In genomic region chr14:72893636-72894322, GRCh38 we compare ENCODE assay signal across 8 cellular contexts. TPM values are rescaled to one million over a fixed set of nuclear protein-coding genes. Genes with fewer than 3 reads are reported as not detected.
DNase-seq lines count a peak whose midpoint lies in the region; ATAC-seq and TF ChIP-seq lines count a peak whose summit lies in the region.

Gene DPF3, minus strand, starts transcription at chr14:72894101. Its CDS starts 13 bp downstream, at chr14:72894088.

- H3F3A ChIP-seq in PC-3 (ENCODE audit: low read length, unreplicated experiment) = no peaks in the 10 kb centered on the region

- no peak for TF ChIP-seq CTCF in PC-3 (conservative IDR thresholded peaks at IDR 0.05; ENCODE audit: low read depth, low read length)
- TF ChIP-seq CTCF in esophagus muscularis mucosa (IDR thresholded peaks at IDR 0.05) = no peak

- H3K4me1 Mint-ChIP-seq in activated T-cell treated with anti-CD3 and anti-CD28 coated beads, Interleukin-2, amount 50 U/mL, for 4 hours (ENCODE audit: low read depth) = peaks cover 23% of the 10 kb centered on the region

- no peaks in the 10 kb centered on the region for H3K9me3 ChIP-seq in PC-3 (ENCODE audit: low read length)
- H3K9me3 ChIP-seq in esophagus muscularis mucosa = no peaks in the 10 kb centered on the region
- H3K9me3 ChIP-seq in muscle layer of colon (ENCODE audit: low read length) = no peaks in the 10 kb centered on the region

- H3K4me3 Mint-ChIP-seq in activated T-cell treated with anti-CD3 and anti-CD28 coated beads, Interleukin-2, amount 50 U/mL, for 4 hours = peak within 1 kb of the TSS; percentile 94

- DNase-seq in DMS 273 treated with DMSO at 0.1 percent for 48 hours (lab: John Stamatoyannopoulos, UW) (peak; percentile 96), KBM-7 (peak; percentile 97), PC-3 (peak; percentile 99), esophagus muscularis mucosa (ENCODE audit: extremely low spot score) (peak; percentile 99)
- DNase-seq in activated T-cell treated with anti-CD3 and anti-CD28 coated beads, Interleukin-2, amount 50 U/mL, for 4 hours = peak; percentile 91
- DNase-seq in stimulated activated CD8-positive, alpha-beta memory T cell treated with anti-CD3 and anti-CD28 coated beads, Interleukin-4, amount 100 ng/mL, for 48 hours = peak; percentile 95

- H3K9me3 Mint-ChIP-seq in activated T-cell treated with anti-CD3 and anti-CD28 coated beads, Interleukin-2, amount 50 U/mL, for 4 hours = no peaks in the 10 kb centered on the region

- H3K4me3 ChIP-seq in PC-3 (ENCODE audit: low read length) (peak within 1 kb of the TSS; percentile 82), esophagus muscularis mucosa (peak within 1 kb of the TSS; percentile 77 to 85 (median 83)), muscle layer of colon (ENCODE audit: low read depth in 1 of 2, low read length in 2 of 2) (peak within 1 kb of the TSS; percentile 64 to 71)

- H3K27me3 ChIP-seq in PC-3 (ENCODE audit: low read length) = no peaks in the 10 kb centered on the region
- H3K27me3 ChIP-seq in esophagus muscularis mucosa = peaks cover 0 to 47% (median 6%) of the 10 kb centered on the region in 4 donors
- peaks cover 18 to 23% of the 10 kb centered on the region in 2 donors for H3K27me3 ChIP-seq in muscle layer of colon (ENCODE audit: control insufficient read depth in 1 of 2, insufficient read depth in 2 of 2, low read length in 2 of 2)

- H3K36me3 ChIP-seq in PC-3 (ENCODE audit: low read depth, low read length) = no peaks in the 10 kb centered on the region
- H3K36me3 ChIP-seq in esophagus muscularis mucosa = no peaks in the 10 kb centered on the region
- no peaks in the 10 kb centered on the region for H3K36me3 ChIP-seq in muscle layer of colon (ENCODE audit: insufficient read depth, low read length)

- no TSS peak for BruUV-seq in PC-3 (replicated peaks; lab: Mats Ljungman, UMichigan)

- H3K36me3 Mint-ChIP-seq in activated T-cell treated with anti-CD3 and anti-CD28 coated beads, Interleukin-2, amount 50 U/mL, for 4 hours (ENCODE audit: insufficient read depth) = peaks cover 2% of the 10 kb centered on the region

- peaks cover 51% of the 10 kb centered on the region for H3K79me2 ChIP-seq in PC-3 (ENCODE audit: low read length)

- POLR2A ChIA-PET in PC-3 (lab: Charles Lee; ENCODE audit: unreplicated experiment) = interaction anchor here (0.5 to 1.0 kb wide), 14 partner anchors 9 to 424 kb away, joined by 3 to 21 read pairs (median 4); partner anchors contain the start of gene RBM25

- peak within 1 kb of the TSS; percentile 72 for H3K9ac ChIP-seq in PC-3 (ENCODE audit: low read length)
- H3K9ac ChIP-seq in muscle layer of colon (ENCODE audit: low read length) = peak within 1 kb of the TSS; percentile 17

- WGBS in esophagus muscularis mucosa = under 1% methylated on average over 30 of the region's 54 CpGs

- peak within 1 kb of the TSS; percentile 95 for H3K4me2 ChIP-seq in PC-3 (ENCODE audit: low read length)

- TF ChIP-seq EP300 in esophagus muscularis mucosa (IDR thresholded peaks at IDR 0.05) = no peak

- in situ Hi-C loops in KBM-7 (cut with MboI; ENCODE audit: low pct_unique_long_range_greater_than_20kb, low sequenced_read_pairs) = loop anchor here (25.0 kb wide), 1 partner anchor 381 kb away; no protein-coding TSS in a partner anchor

- peak within 1 kb of the TSS; percentile 97 for H2AFZ ChIP-seq in PC-3 (ENCODE audit: low read length)

- no peaks in the 10 kb centered on the region for H3K9me2 ChIP-seq in PC-3 (replicated peaks; ENCODE audit: low read length)

- H4K20me1 ChIP-seq in PC-3 (ENCODE audit: low read length) = peaks cover 8% of the 10 kb centered on the region; the same call in 1 of the 2 replicates

- H3K4me1 ChIP-seq in PC-3 (ENCODE audit: insufficient read depth, low read length) (peaks cover 25% of the 10 kb centered on the region), esophagus muscularis mucosa (peaks cover 21 to 41% (median 32%) of the 10 kb centered on the region in 4 donors), muscle layer of colon (ENCODE audit: insufficient read depth, low read length) (peaks cover 21% of the 10 kb centered on the region)

- CTCF ChIA-PET in PC-3 (lab: Charles Lee) = interaction anchor here (0.5 to 2.1 kb wide), 14 partner anchors 10 to 380 kb away, joined by 3 to 20 read pairs (median 5); no protein-coding TSS in a partner anchor

- no peak for TF ChIP-seq POLR2A in esophagus muscularis mucosa (IDR thresholded peaks at IDR 0.05; ENCODE audit: low read depth)

- peaks cover 52% of the 10 kb centered on the region for H3K27me3 Mint-ChIP-seq in activated T-cell treated with anti-CD3 and anti-CD28 coated beads, Interleukin-2, amount 50 U/mL, for 4 hours (ENCODE audit: low read depth)

- peak; percentile 96 for ATAC-seq in GM21737 (IDR thresholded peaks at IDR 0.05; ENCODE audit: unreplicated experiment)
- ATAC-seq in PC-3 = peak; percentile 86
- ATAC-seq in activated T-cell treated with anti-CD3 and anti-CD28 coated beads, Interleukin-2, amount 50 U/mL, for 4 hours = peak; percentile 97 to 98

- intact Hi-C loops in PC-3 (cut with micrococcal nuclease) (loop anchor here (1.0 to 2.0 kb wide), 7 partner anchors 33 to 257 kb away; partner anchors contain the start of gene DCAF4), esophagus muscularis mucosa (cut with DNase I) (loop anchor here (10.0 kb wide), 1 partner anchor 179 kb away; no protein-coding TSS in a partner anchor)

- H3K27ac ChIP-seq in PC-3 (ENCODE audit: low read length) = peak within 1 kb of the TSS; percentile 1; the same call in 1 of the 2 replicates
- peak within 1 kb of the TSS; percentile 49 to 76 (median 70) for H3K27ac ChIP-seq in esophagus muscularis mucosa (replicated peaks in 1 of 4)
- H3K27ac ChIP-seq in muscle layer of colon (ENCODE audit: low read depth, low read length) = peak within 1 kb of the TSS; percentile 91

RNA-seq across cellular contexts. Expression of gene DPF3, which starts in this region (rescaled TPM):
- total RNA-seq in PC-3 (2014; rRNA removed) (16.6 and 30.5 TPM in 2 replicates), esophagus muscularis mucosa (1 to 10 TPM in 2 of 4 donors, under 1 TPM in 2; 0.78 to 2.5 (median 1.7) TPM)
- under 1 TPM; 0.48 to 0.95 (median 0.71) TPM for total RNA-seq in activated T-cell treated with anti-CD3 and anti-CD28 coated beads, Interleukin-2, amount 50 U/mL, for 4 hours

Comparison
In these comparisons a context has a peak if more than half of its experiments do, and no peak if none do; other contexts are left out.
1. Peak in every context shown above with its lines: DNase-seq, ATAC-seq, H3K4me3 ChIP-seq and H3K27ac ChIP-seq.
2. Peak in DNase-seq and ATAC-seq in activated T-cell treated with anti-CD3 and anti-CD28 coated beads, Interleukin-2, amount 50 U/mL, for 4 hours; RNA of the gene not detected or under 1 TPM.
3. H3K27ac ChIP-seq: peak in every context shown above with its lines; median percentile 91 in muscle layer of colon; 70 in esophagus muscularis mucosa; 1 in PC-3.